In the genomic region with DNA sequence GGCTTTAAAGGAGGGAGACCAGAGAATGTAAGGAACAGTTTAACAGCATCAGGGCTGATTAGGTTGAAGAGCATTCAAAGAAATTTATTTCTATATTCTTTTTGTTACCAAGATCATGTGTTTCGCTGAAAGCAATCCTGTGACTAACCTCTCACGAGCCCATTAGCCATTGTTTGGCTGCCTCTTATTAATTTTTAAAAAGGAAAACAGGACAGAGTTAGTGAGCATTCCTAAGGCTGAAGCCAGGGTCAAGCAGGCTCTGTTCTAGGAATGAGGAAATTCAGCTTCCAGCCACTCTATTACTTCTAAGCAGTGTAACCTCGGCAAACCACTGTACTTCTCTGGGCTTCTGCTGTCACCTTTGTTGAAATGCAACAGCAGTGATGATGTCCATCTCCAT, we compare ENCODE assay signal across 20 cellular contexts.
DNase-seq lines count a peak whose midpoint lies in the region; ATAC-seq and TF ChIP-seq lines count a peak whose summit lies in the region.
"Had no signal": no experiment of that assay in that cellular context is flagged by ENCODE, and none has a peak within 500 bp of the region (broad histone marks: within the 10 kb centered on the region; RNA-seq: fewer than 3 reads in every experiment).

No MANE protein-coding gene starts in this region.

- no peaks in the 10 kb centered on the region for H3K36me3 ChIP-seq in adipocyte (ENCODE audit: control insufficient read depth, insufficient read depth, low read length, severe bottlenecking)

- peak; percentile 36 for DNase-seq in GM03348 (ENCODE audit: low spot score)
- DNase-seq in adipocyte (ENCODE audit: low read depth), result peak; percentile 17
- peak; percentile 82 for DNase-seq in kidney tubule cell (ENCODE audit: low spot score)
- DNase-seq in omental fat pad (ENCODE audit: low spot score), result no peak
- DNase-seq in NCI-H748 treated with DMSO at 0.1 percent for 48 hours (lab: John Stamatoyannopoulos, UW), result no peak
- DNase-seq in head of caudate nucleus, result no peak
- no peak for DNase-seq in NCI-H187 (lab: John Stamatoyannopoulos, UW)
- DNase-seq: Caco-2; CD8-positive, alpha-beta T cell; DMS79 treated with DMSO at 0.1 percent for 48 hours; GM23248; H9; HFFc6; KBM-7; NCI-H1694; NCI-H2081; NCI-H2227 treated with DMSO at 0.1 percent for 48 hours; NCI-H526 treated with DMSO at 0.1 percent for 48 hours; RPMI8226; SHP77 had no signal

- H3K9me3 ChIP-seq in adipocyte (ENCODE audit: control insufficient read depth, low read length), result peaks cover 12% of the 10 kb centered on the region
- H3K9me3 ChIP-seq: Caco-2 had no signal

- peak overlapping the region; percentile 5 for H3K4me3 ChIP-seq in adipocyte (ENCODE audit: low read length)
- H3K4me3 ChIP-seq: GM23248 had no signal

- ATAC-seq in omental fat pad (ENCODE audit: low FRiP score), result no peak
- ATAC-seq: CD8-positive, alpha-beta T cell had no signal

- intact Hi-C loops in head of caudate nucleus (cut with DNase I), result no loop called here

- H3K27me3 ChIP-seq in adipocyte (replicated peaks; ENCODE audit: control insufficient read depth, insufficient read depth, low read length), result no peaks in the 10 kb centered on the region

- no peak for TF ChIP-seq CTCF in omental fat pad (IDR thresholded peaks at IDR 0.05)

- H3K4me1 ChIP-seq in adipocyte (ENCODE audit: control insufficient read depth, insufficient read depth, low read length), result peaks cover 14% of the 10 kb centered on the region
- H3K4me1 ChIP-seq: Caco-2 had no signal

- H3K9ac ChIP-seq in adipocyte (ENCODE audit: low read length), result peak overlapping the region; percentile 20
- H3K9ac ChIP-seq: GM23248 had no signal

Comparison
In these comparisons a context has a peak if more than half of its experiments do, and no peak if none do; other contexts are left out.
1. DNase-seq: peak in GM03348 (single experiment), adipocyte (single experiment) and kidney tubule cell (single experiment); none in omental fat pad (single experiment), NCI-H748 treated with DMSO at 0.1 percent for 48 hours (single experiment), head of caudate nucleus (0 of 42) and NCI-H187 (0 of 2).